6 cellular contexts compared by ENCODE assay signal in the genomic region with DNA sequence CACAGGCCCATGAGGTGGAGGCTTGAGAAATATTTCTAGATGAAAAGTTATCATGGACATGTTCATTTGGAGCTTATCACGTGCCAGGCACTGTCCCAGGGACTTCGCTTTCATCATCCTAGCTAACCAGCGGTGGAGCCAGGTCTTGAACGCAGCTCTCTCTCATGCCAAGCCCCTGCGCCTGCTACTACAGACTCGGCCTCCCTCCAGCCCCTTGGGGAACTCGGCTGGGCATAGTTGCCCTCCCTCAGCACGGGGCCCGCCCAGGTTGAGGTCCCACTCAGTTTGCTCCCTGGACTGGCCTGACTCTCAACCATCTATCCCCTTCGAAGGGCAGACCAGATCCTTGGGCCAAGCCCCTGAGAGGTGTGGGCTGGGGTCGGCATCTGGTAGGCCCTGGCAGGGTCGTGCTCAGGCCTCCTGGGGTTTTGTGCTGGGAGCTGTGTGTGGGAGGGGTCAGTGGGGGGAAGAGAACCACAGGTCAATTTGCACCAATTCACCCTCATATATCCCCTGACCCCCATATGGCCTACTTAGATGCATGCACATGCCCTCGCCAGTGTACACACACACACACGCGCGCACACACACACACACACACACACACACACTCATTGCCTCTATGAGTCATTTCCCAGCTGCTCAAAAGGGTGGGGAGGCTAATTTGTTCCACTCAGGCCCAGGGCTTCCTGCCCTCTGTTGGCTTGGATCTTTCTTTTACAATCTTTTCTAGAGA. TPM values are rescaled to one million over a fixed set of nuclear protein-coding genes. Genes with fewer than 3 reads are reported as not detected.
A peak's percentile ranks its signal among the peaks of the same experiment; 100 is the strongest.
DNase-seq lines count a peak whose midpoint lies in the region; TF ChIP-seq lines count a peak whose summit lies in the region.

No MANE protein-coding gene starts in this region.

- H3K4me1 ChIP-seq in sigmoid colon, result peaks cover 0 to 61% (median 46%) of the 10 kb centered on the region in 4 donors
- no peaks in the 10 kb centered on the region for H3K4me1 ChIP-seq in BE2C

- intact Hi-C loops in sigmoid colon (cut with DNase I), result no loop called here

- H3K4me3 ChIP-seq in choroid plexus epithelial cell (ENCODE audit: low read depth, low read length), result no peak overlapping the region
- H3K4me3 ChIP-seq in sigmoid colon, result no peak overlapping the region
- no peak overlapping the region for H3K4me3 ChIP-seq in BE2C (ENCODE audit: low read depth, low read length)

- no peak; the same call in none of the 2 replicates for TF ChIP-seq CTCF in AG09319 (IDR thresholded peaks at IDR 0.05; ENCODE audit: low read depth, low read length)
- peak; percentile 10 for TF ChIP-seq CTCF in choroid plexus epithelial cell (conservative IDR thresholded peaks at IDR 0.05; ENCODE audit: low read depth, low read length)
- no peak for TF ChIP-seq CTCF in sigmoid colon (IDR thresholded peaks at IDR 0.05)
- no peak for TF ChIP-seq CTCF in BE2C (IDR thresholded peaks at IDR 0.05; ENCODE audit: low read depth, low read length)

- no peak for TF ChIP-seq POLR2A in sigmoid colon (IDR thresholded peaks at IDR 0.05)

- peak overlapping the region; percentile 12 to 72 (median 44) for H3K27ac ChIP-seq in sigmoid colon

- DNase-seq in AG09319 (ENCODE audit: extremely low read depth, low read depth) (peak; percentile 85), choroid plexus epithelial cell (ENCODE audit: low read depth) (peak; percentile 94), sigmoid colon (no peak), NCI-H2107 treated with DMSO at 0.1 percent for 48 hours (lab: John Stamatoyannopoulos, UW; ENCODE audit: unreplicated experiment) (no peak), BE2C (no peak)

- WGBS in sigmoid colon, 2 donors, result 63 to 79% methylated on average over 16 of the region's 16 CpGs

- H3K36me3 ChIP-seq in sigmoid colon (no peaks in the 10 kb centered on the region), BE2C (no peaks in the 10 kb centered on the region)

- H3K9me3 ChIP-seq in sigmoid colon, result peaks cover 0 to 3% (median 0%) of the 10 kb centered on the region in 4 donors
- no peaks in the 10 kb centered on the region for H3K9me3 ChIP-seq in BE2C

- no peak for TF ChIP-seq EP300 in sigmoid colon (IDR thresholded peaks at IDR 0.05)

- peaks cover 0 to 5% (median 0%) of the 10 kb centered on the region in 3 donors for H3K27me3 ChIP-seq in sigmoid colon
- no peaks in the 10 kb centered on the region for H3K27me3 ChIP-seq in BE2C

TF ChIP-seq in PFSK-1, 5 proteins besides CTCF, POLR2A, EP300 and RAD21:
- TF ChIP-seq, protein P1, sequence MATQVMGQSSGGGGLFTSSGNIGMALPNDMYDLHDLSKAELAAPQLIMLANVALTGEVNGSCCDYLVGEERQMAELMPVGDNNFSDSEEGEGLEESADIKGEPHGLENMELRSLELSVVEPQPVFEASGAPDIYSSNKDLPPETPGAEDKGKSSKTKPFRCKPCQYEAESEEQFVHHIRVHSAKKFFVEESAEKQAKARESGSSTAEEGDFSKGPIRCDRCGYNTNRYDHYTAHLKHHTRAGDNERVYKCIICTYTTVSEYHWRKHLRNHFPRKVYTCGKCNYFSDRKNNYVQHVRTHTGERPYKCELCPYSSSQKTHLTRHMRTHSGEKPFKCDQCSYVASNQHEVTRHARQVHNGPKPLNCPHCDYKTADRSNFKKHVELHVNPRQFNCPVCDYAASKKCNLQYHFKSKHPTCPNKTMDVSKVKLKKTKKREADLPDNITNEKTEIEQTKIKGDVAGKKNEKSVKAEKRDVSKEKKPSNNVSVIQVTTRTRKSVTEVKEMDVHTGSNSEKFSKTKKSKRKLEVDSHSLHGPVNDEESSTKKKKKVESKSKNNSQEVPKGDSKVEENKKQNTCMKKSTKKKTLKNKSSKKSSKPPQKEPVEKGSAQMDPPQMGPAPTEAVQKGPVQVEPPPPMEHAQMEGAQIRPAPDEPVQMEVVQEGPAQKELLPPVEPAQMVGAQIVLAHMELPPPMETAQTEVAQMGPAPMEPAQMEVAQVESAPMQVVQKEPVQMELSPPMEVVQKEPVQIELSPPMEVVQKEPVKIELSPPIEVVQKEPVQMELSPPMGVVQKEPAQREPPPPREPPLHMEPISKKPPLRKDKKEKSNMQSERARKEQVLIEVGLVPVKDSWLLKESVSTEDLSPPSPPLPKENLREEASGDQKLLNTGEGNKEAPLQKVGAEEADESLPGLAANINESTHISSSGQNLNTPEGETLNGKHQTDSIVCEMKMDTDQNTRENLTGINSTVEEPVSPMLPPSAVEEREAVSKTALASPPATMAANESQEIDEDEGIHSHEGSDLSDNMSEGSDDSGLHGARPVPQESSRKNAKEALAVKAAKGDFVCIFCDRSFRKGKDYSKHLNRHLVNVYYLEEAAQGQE (IDR thresholded peaks at IDR 0.05; ENCODE audit: insufficient read depth in 1 of 2, low read depth in 2 of 2, low read length in 2 of 2), result no peak
- TF ChIP-seq FOXP2 (optimal IDR thresholded peaks at IDR 0.05; ENCODE audit: borderline replicate concordance, extremely low read depth, extremely low read length, insufficient read depth), result peak; percentile 60

RNA-seq across cellular contexts. Expression of a gene that starts 12.1 kb away (rescaled TPM):
- polyA plus RNA-seq in PFSK-1 (2012; ENCODE audit: insufficient read length, low read depth), result not detected
- total RNA-seq in sigmoid colon, result 1 to 10 TPM in 2 of 4 donors, under 1 TPM in 2; 0.68 to 4.2 (median 1.0) TPM
- under 1 TPM in 2 of 3 donors, not detected in 1; 0.23 to 0.52 TPM for polyA plus RNA-seq in sigmoid colon
- 0.06 TPM for polyA plus RNA-seq in BE2C (2012; ENCODE audit: insufficient read depth, insufficient read length, low read depth)

RNA-seq across cellular contexts. Expression of a gene that starts 13.3 kb away (rescaled TPM):
- polyA plus RNA-seq in PFSK-1 (2012; ENCODE audit: insufficient read length, low read depth), result 0.59 TPM
- not detected for total RNA-seq in sigmoid colon
- polyA plus RNA-seq in sigmoid colon, result under 1 TPM in 2 of 3 donors, not detected in 1; 0.22 to 0.60 TPM
- polyA plus RNA-seq in BE2C (2012; ENCODE audit: insufficient read depth, insufficient read length, low read depth), result 6.8 TPM

RNA-seq across cellular contexts. Expression of a gene that starts 35.6 kb away (rescaled TPM):
- polyA plus RNA-seq in PFSK-1 (2012; ENCODE audit: insufficient read length, low read depth), result 0.94 TPM
- total RNA-seq in sigmoid colon, result 10 to 100 TPM; 27.4 to 59.5 (median 29.9) TPM
- 10 to 100 TPM in 1 of 3 donors, 1 to 10 TPM in 2; 6.0 to 31.7 (median 7.4) TPM for polyA plus RNA-seq in sigmoid colon
- 105 TPM for polyA plus RNA-seq in BE2C (2012; ENCODE audit: insufficient read depth, insufficient read length, low read depth)

RNA-seq across cellular contexts. Expression of a gene that starts 52.7 kb away (rescaled TPM):
- 4.2 TPM for polyA plus RNA-seq in PFSK-1 (2012; ENCODE audit: insufficient read length, low read depth)
- 1 to 10 TPM in 2 of 4 donors, under 1 TPM in 2; 0.66 to 1.8 (median 0.96) TPM for total RNA-seq in sigmoid colon
- 100 to 1,000 TPM in 1 of 3 donors, 1 to 10 TPM in 1, not detected in 1; 2.4 to 112 TPM for polyA plus RNA-seq in sigmoid colon
- 1.6 TPM for polyA plus RNA-seq in BE2C (2012; ENCODE audit: insufficient read depth, insufficient read length, low read depth)

Comparison
In these comparisons a context has a peak if more than half of its experiments do, and no peak if none do; other contexts are left out.
1. DNase-seq: peak in AG09319 (single experiment) and choroid plexus epithelial cell (single experiment); none in sigmoid colon (single experiment), NCI-H2107 treated with DMSO at 0.1 percent for 48 hours (single experiment) and BE2C (single experiment).